18 cellular contexts compared by ENCODE assay signal in genomic region chr5:168667301-168667859, GRCh38.
"Had no signal": no experiment of that assay in that cellular context is flagged by ENCODE, and none has a peak within 500 bp of the region (broad histone marks: within the 10 kb centered on the region; RNA-seq: fewer than 3 reads in every experiment).

No MANE protein-coding gene starts in this region.

- H3K4me2 ChIP-seq: smooth muscle cell had no signal

- H3K4me3 ChIP-seq: esophagus squamous epithelium, gastroesophageal sphincter, left ventricle myocardium inferior, lung, right atrium auricular region, smooth muscle cell, suprapubic skin, thyroid gland, upper lobe of left lung, uterus had no signal

- H3K27ac ChIP-seq: esophagus squamous epithelium, gastroesophageal sphincter, left ventricle myocardium inferior, right atrium auricular region, suprapubic skin, thyroid gland, upper lobe of left lung, uterus had no signal

- H3K9me3 ChIP-seq: esophagus squamous epithelium, gastroesophageal sphincter, left ventricle myocardium inferior, right atrium auricular region, suprapubic skin, thyroid gland, upper lobe of left lung, uterus had no signal

- H3K4me1 ChIP-seq: esophagus squamous epithelium, gastroesophageal sphincter, left ventricle myocardium inferior, right atrium auricular region, suprapubic skin, thyroid gland, upper lobe of left lung, uterus had no signal

- H3K27me3 ChIP-seq: esophagus squamous epithelium, gastroesophageal sphincter, right atrium auricular region, suprapubic skin, thyroid gland, upper lobe of left lung, uterus had no signal

- H3K36me3 ChIP-seq: left ventricle myocardium inferior, upper lobe of left lung, uterus had no signal

- DNase-seq: esophagus squamous epithelium; foreskin fibroblast; immature natural killer cell; left ventricle myocardium inferior; mesenchymal stem cell; naive thymus-derived CD8-positive, alpha-beta T cell; posterior cingulate gyrus; stimulated activated CD4-positive, alpha-beta T cell treated with anti-CD3 and anti-CD28 coated beads, Interleukin-4, amount 100 ng/mL, for 1 hour; stimulated activated CD8-positive, alpha-beta memory T cell treated with anti-CD3 and anti-CD28 coated beads, Interleukin-4, amount 100 ng/mL, for 48 hours; stimulated activated naive CD8-positive, alpha-beta T cell treated with anti-CD3 and anti-CD28 coated beads, Interleukin-15, Interleukin-2, amounts not matched to agents 100 U/mL and 50 U/mL, for 24 hours; thyroid gland; upper lobe of left lung; uterus had no signal
